In the genomic region with DNA sequence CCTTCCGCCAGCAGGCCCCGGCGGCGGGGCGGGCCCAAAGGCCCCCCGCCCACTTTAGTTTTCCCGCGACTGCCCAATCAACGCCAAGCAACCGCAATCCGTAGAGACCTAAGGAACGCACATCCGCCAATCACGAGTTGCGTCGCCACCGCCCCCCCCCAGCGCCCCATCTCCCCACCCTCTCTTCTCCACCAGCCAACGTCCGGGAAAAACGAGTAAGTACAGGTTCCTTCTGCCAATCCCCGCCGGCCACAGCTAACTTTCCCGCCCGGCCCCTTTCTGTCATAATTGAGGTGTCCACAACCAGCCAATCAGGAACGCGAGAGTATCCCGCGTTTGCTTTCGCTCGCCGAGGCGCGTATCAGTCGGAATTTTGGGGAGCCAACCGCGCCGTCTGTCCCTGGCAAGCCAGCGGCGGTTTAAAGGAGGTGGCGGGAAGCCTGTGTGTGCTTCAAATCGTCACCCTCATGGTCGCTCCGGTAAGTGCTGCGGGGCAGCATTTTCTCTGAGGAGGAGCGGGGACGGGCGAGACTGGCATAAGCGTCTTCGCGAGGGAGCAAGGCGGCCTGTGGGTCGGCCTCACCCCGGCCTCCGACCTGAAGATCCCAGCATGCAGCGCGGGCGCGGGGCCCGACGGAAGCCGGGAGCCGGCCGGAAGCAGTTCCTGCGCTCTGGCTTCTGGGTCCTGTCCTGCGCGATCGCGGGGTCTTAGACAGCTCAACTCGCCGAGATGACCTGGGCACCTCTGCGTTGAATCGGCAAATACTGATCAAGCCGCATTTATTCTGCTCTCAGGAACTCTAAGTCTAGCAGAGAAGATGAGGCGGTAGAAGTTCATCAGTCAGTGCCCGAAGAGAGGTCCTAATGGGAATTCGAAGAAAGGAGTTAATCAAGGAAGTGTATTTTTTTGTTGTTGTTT, we compare ENCODE assay signal across 8 cellular contexts. TPM values are rescaled to one million over a fixed set of nuclear protein-coding genes. Genes with fewer than 3 reads are reported as not detected.
DNase-seq lines count a peak whose midpoint lies in the region; ATAC-seq and TF ChIP-seq lines count a peak whose summit lies in the region.

A gene with protein sequence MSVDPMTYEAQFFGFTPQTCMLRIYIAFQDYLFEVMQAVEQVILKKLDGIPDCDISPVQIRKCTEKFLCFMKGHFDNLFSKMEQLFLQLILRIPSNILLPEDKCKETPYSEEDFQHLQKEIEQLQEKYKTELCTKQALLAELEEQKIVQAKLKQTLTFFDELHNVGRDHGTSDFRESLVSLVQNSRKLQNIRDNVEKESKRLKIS (plus strand): TSS at position 361 of the 919 bp plus-strand sequence. CDS start 2,297 bp downstream, outside the sequence.

- 0 to 1% (median 0%) methylated on average over 77 of the region's 77 CpGs for WGBS in adipose tissue, 3 donors

- peaks cover 51 to 67% (median 67%) of the 10 kb centered on the region in 3 donors for H3K4me1 Mint-ChIP-seq in T-cell
- peaks cover 22% of the 10 kb centered on the region for H3K4me1 Mint-ChIP-seq in type B pancreatic cell (ENCODE audit: unreplicated experiment)

- H3K4me3 Mint-ChIP-seq in T-cell, result peak within 1 kb of the TSS; percentile 90 to 97 (median 96)
- H3K4me3 Mint-ChIP-seq in type B pancreatic cell, result peak within 1 kb of the TSS; percentile 97

- H3K27me3 Mint-ChIP-seq in T-cell, result no peaks in the 10 kb centered on the region
- no peaks in the 10 kb centered on the region for H3K27me3 Mint-ChIP-seq in type B pancreatic cell

- TF ChIP-seq CTCF in GM12875 (IDR thresholded peaks at IDR 0.05; ENCODE audit: borderline replicate concordance, insufficient read depth, low read depth, low read length), result no peak
- no peak for TF ChIP-seq CTCF in type B pancreatic cell (conservative IDR thresholded peaks at IDR 0.05)

- peak; percentile 82 for ATAC-seq in HG02840 (IDR thresholded peaks at IDR 0.05; ENCODE audit: low FRiP score, unreplicated experiment)
- ATAC-seq in T-cell (replicated peaks in 1 of 4), result peak; percentile 89 to 93 (median 92)

- CTCF ChIA-PET in T-cell (lab: Charles Lee), result interaction anchor here in 1 of 2 donors (0.6 kb wide), 2 partner anchors 45 to 1584 kb away, joined by 3 read pairs; no protein-coding TSS in a partner anchor

- H3K27ac Mint-ChIP-seq in T-cell (peak within 1 kb of the TSS; percentile 96 to 99), type B pancreatic cell (peak within 1 kb of the TSS; percentile 99)

- peaks cover 40% of the 10 kb centered on the region for H3K36me3 Mint-ChIP-seq in T-cell
- H3K36me3 Mint-ChIP-seq in type B pancreatic cell, result peaks cover 47% of the 10 kb centered on the region

- peak within 1 kb of the TSS; percentile 89 for H3K4me3 ChIP-seq in GM12875 (ENCODE audit: low read depth, low read length)

- POLR2A ChIA-PET in T-cell (lab: Charles Lee), result interaction anchor here in 1 of 2 donors (0.6 to 1.5 kb wide), 3 partner anchors 10 to 16 kb away, joined by 5 to 7 read pairs (median 5); a partner anchor contains a TSS

- H3K9me3 Mint-ChIP-seq in T-cell (no peaks in the 10 kb centered on the region), type B pancreatic cell (no peaks in the 10 kb centered on the region)

- H3K27ac ChIP-seq in adipose tissue (ENCODE audit: low read depth, low read length), result peak within 1 kb of the TSS; percentile 94

- intact Hi-C loops in cardiac septum (cut with DNase I), result loop anchor here (2.0 kb wide), 1 partner anchor 18 kb away; the partner anchor contains the start of gene DHX33

- DNase-seq in NCI-H1436 treated with DMSO at 0.1 percent for 48 hours (lab: John Stamatoyannopoulos, UW), result peak; percentile 93
- DNase-seq in T-cell, result peak; percentile 88 to 100 (median 98)
- DNase-seq in cardiac septum (ENCODE audit: low spot score), result peak; percentile 99
- DNase-seq in pons (ENCODE audit: low spot score), result peak; percentile 100
- DNase-seq in type B pancreatic cell (ENCODE audit: extremely low spot score, unreplicated experiment), result peak; percentile 97

RNA-seq across cellular contexts. Expression of the gene that starts here (rescaled TPM):
- 10 to 100 TPM; 18.0 to 35.9 (median 33.8) TPM for total RNA-seq in T-cell
- 10 to 100 TPM in 1 of 3 donors, 1 to 10 TPM in 2; 7.3 to 10.3 (median 8.8) TPM for polyA plus RNA-seq in adipose tissue
- 12.5 TPM for total RNA-seq in cardiac septum
- total RNA-seq in type B pancreatic cell (ENCODE audit: low replicate concordance), result 21.9 and 28.1 TPM in 2 replicates

Comparison
In these comparisons a context has a peak if more than half of its experiments do, and no peak if none do; other contexts are left out.
1. Peak in every context shown above with its lines: DNase-seq, ATAC-seq, H3K4me3 ChIP-seq and H3K27ac ChIP-seq.